ENCODE assay signal across 1 cellular context in the genomic region with DNA sequence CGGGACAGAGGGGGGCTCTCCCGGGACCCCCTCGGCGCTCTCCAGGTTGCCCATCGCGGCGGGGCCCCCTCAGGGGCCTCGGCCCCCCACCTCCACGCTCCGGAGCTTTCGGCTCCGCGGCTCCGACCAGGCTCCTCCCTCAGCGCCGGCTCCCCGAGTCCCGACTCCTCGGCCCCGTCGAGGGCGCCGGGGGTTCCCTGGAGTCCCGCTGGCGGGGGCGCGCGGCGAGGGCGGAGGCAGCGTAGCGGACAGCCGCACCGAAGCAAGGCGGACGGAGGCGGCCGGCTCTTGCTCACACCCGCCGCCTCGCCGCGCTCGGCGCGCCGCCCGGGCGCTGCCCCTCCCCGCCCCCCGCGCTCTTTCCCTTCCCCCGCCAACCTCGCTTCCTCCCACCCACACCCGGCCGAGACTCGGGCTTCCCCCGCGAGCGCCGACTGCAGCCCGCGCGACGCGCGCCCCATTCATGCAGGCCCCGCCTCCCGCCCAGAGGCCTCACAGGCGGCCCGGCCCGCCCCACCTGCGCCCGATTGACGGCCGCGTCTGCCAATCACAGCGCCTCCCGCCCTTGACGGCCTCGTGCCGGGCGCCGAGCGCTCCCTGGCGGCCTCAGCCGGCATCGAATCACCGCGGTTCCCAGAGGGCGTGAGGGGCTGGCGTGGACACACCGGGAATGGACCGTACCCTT.
A peak's percentile ranks its signal among the peaks of the same experiment; 100 is the strongest.
TF ChIP-seq lines count a peak whose summit lies in the region.

TSS of gene FMNL3 (minus strand) at position 279 of the 685 bp plus-strand sequence. CDS start at position 54, 225 bp downstream.

TF ChIP-seq in K562, 482 proteins besides CTCF, POLR2A, EP300 and RAD21 (continued from another document and continues in another):
- TF ChIP-seq, protein P1, sequence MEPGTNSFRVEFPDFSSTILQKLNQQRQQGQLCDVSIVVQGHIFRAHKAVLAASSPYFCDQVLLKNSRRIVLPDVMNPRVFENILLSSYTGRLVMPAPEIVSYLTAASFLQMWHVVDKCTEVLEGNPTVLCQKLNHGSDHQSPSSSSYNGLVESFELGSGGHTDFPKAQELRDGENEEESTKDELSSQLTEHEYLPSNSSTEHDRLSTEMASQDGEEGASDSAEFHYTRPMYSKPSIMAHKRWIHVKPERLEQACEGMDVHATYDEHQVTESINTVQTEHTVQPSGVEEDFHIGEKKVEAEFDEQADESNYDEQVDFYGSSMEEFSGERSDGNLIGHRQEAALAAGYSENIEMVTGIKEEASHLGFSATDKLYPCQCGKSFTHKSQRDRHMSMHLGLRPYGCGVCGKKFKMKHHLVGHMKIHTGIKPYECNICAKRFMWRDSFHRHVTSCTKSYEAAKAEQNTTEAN (CRISPR knock-in tag; IDR thresholded peaks at IDR 0.05), result peak; percentile 89
- TF ChIP-seq, protein P2, sequence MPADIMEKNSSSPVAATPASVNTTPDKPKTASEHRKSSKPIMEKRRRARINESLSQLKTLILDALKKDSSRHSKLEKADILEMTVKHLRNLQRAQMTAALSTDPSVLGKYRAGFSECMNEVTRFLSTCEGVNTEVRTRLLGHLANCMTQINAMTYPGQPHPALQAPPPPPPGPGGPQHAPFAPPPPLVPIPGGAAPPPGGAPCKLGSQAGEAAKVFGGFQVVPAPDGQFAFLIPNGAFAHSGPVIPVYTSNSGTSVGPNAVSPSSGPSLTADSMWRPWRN (IDR thresholded peaks at IDR 0.05; ENCODE audit: low read depth), result no peak
- TF ChIP-seq PHTF2 (CRISPR knock-in tag; IDR thresholded peaks at IDR 0.05), result no peak
- peak; percentile 99 for TF ChIP-seq RERE (CRISPR knock-in tag; IDR thresholded peaks at IDR 0.05; ENCODE audit: borderline replicate concordance)
- TF ChIP-seq CHD2 (IDR thresholded peaks at IDR 0.05; ENCODE audit: low read depth, low read length), result peak; percentile 80; the same call in 1 of the 2 replicates
- TF ChIP-seq CREB5 (CRISPR knock-in tag; IDR thresholded peaks at IDR 0.05), result no peak
- TF ChIP-seq ZBTB17 (CRISPR knock-in tag; IDR thresholded peaks at IDR 0.05), result no peak
- TF ChIP-seq ZNF212 (CRISPR knock-in tag; IDR thresholded peaks at IDR 0.05), result no peak
- TF ChIP-seq KHSRP (IDR thresholded peaks at IDR 0.05), result no peak
- TF ChIP-seq RREB1 (CRISPR knock-in tag; IDR thresholded peaks at IDR 0.05), result peak; percentile 81
- TF ChIP-seq THRA (IDR thresholded peaks at IDR 0.05), result no peak
- no peak for TF ChIP-seq GTF3C2 (IDR thresholded peaks at IDR 0.05; ENCODE audit: borderline replicate concordance, extremely low read depth, insufficient read length)
- TF ChIP-seq, protein P3, sequence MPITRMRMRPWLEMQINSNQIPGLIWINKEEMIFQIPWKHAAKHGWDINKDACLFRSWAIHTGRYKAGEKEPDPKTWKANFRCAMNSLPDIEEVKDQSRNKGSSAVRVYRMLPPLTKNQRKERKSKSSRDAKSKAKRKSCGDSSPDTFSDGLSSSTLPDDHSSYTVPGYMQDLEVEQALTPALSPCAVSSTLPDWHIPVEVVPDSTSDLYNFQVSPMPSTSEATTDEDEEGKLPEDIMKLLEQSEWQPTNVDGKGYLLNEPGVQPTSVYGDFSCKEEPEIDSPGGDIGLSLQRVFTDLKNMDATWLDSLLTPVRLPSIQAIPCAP (CRISPR knock-in tag; IDR thresholded peaks at IDR 0.05; ENCODE audit: borderline replicate concordance), result no peak
- TF ChIP-seq SAFB2 (IDR thresholded peaks at IDR 0.05; ENCODE audit: borderline replicate concordance, low read depth, low read length, severe bottlenecking), result no peak
- TF ChIP-seq MAFG (tag; conservative IDR thresholded peaks at IDR 0.05), result no peak
- TF ChIP-seq ZNF143 (CRISPR knock-in tag; IDR thresholded peaks at IDR 0.05), result peak; percentile 58; the same call in 1 of the 2 replicates
- no peak for TF ChIP-seq ZNF398 (CRISPR knock-in tag; IDR thresholded peaks at IDR 0.05)
- peak; percentile 59; the same call in 1 of the 2 replicates for TF ChIP-seq ATF6 (CRISPR knock-in tag; IDR thresholded peaks at IDR 0.05)
